In genomic region chr17:77382356-77382911, GRCh38 we compare ENCODE assay signal across 8 cellular contexts.
DNase-seq lines count a peak whose midpoint lies in the region; ATAC-seq and TF ChIP-seq lines count a peak whose summit lies in the region.

No MANE protein-coding gene starts in this region.

- CTCF ChIA-PET in CD4-positive, alpha-beta T cell (lab: Charles Lee), result interaction anchor here (1.9 to 2.7 kb wide), 2 partner anchors 18 to 50 kb away, joined by 11 to 12 read pairs; no protein-coding TSS in a partner anchor

- H2AK5ac ChIP-seq in neuronal stem cell (ENCODE audit: low read depth, low read length), result peak overlapping the region; percentile 100

- peak overlapping the region; percentile 100 for H2BK12ac ChIP-seq in neuronal stem cell (ENCODE audit: low read length)

- no peak for TF ChIP-seq POLR2A in adrenal gland (IDR thresholded peaks at IDR 0.05)

- no peaks in the 10 kb centered on the region for H3K9me3 Mint-ChIP-seq in CD4-positive, alpha-beta T cell

- peak overlapping the region; percentile 89 for H4K91ac ChIP-seq in neuronal stem cell (ENCODE audit: low read depth, low read length, poor library complexity)

- H3K4me1 ChIP-seq in adrenal gland (replicated peaks in 1 of 2) (peaks cover 88 to 98% of the 10 kb centered on the region in 2 donors), neuronal stem cell (ENCODE audit: control insufficient read depth in 2 of 2, insufficient read depth in 1 of 2, low read depth in 1 of 2, low read length in 2 of 2) (peaks cover 57 to 68% of the 10 kb centered on the region in 2 donors)

- H3K27ac Mint-ChIP-seq in CD4-positive, alpha-beta T cell, result peak overlapping the region; percentile 93

- H3K4me3 Mint-ChIP-seq in CD4-positive, alpha-beta T cell, result peak overlapping the region; percentile 89

- ATAC-seq in CD4-positive, alpha-beta T cell (ENCODE audit: poor library complexity), result peak; percentile 75
- no peak for ATAC-seq in omental fat pad (ENCODE audit: low FRiP score)

- peak; percentile 44 for TF ChIP-seq CTCF in CD4-positive, alpha-beta T cell (IDR thresholded peaks at IDR 0.05)
- TF ChIP-seq CTCF in adrenal gland (IDR thresholded peaks at IDR 0.05), result no peak
- no peak for TF ChIP-seq CTCF in omental fat pad (IDR thresholded peaks at IDR 0.05)

- peaks cover 22% of the 10 kb centered on the region for H3K36me3 Mint-ChIP-seq in CD4-positive, alpha-beta T cell (ENCODE audit: low read depth)

- peaks cover 95% of the 10 kb centered on the region for H3K4me1 Mint-ChIP-seq in CD4-positive, alpha-beta T cell (ENCODE audit: low read depth)

- intact Hi-C loops in CD4-positive, alpha-beta T cell (cut with DNase I, micrococcal nuclease), result loop anchor here in 1 of 2 experiments (2.0 kb wide), 1 partner anchor 112 kb away; no protein-coding TSS in a partner anchor
- intact Hi-C loops in adrenal gland (cut with DNase I), result no loop called here

- H3K27me3 ChIP-seq in CD4-positive, alpha-beta T cell (ENCODE audit: control insufficient read depth, insufficient read depth, low read length), result no peaks in the 10 kb centered on the region
- no peaks in the 10 kb centered on the region for H3K27me3 ChIP-seq in adrenal gland
- H3K27me3 ChIP-seq in neuronal stem cell (ENCODE audit: control insufficient read depth in 3 of 3, insufficient read depth in 3 of 3, low read depth in 1 of 3, low read length in 3 of 3), result no peaks in the 10 kb centered on the region

- 54 to 63% (median 62%) methylated on average over 10 to 13 of the region's 13 CpGs for WGBS in adrenal gland, 4 donors
- no CpG with 5 or more reads among the region's 13 CpGs for WGBS in neuronal stem cell (ENCODE audit: extremely low coverage in 2 of 2, insufficient read length in 2 of 2, insufficient replicate concordance in 1 of 2), 2 donors

- H3K14ac ChIP-seq in neuronal stem cell (ENCODE audit: low read length), result peak overlapping the region; percentile 89

- H3K4me3 ChIP-seq in adrenal gland (no peak overlapping the region), neuronal stem cell (ENCODE audit: low read length in 2 of 2) (no peak overlapping the region)

- no peak overlapping the region for H3K23ac ChIP-seq in neuronal stem cell (ENCODE audit: low read depth, low read length, poor library complexity)

- H4K8ac ChIP-seq in neuronal stem cell (ENCODE audit: low read depth, low read length), result peak overlapping the region; percentile 2

- H3K18ac ChIP-seq in neuronal stem cell (ENCODE audit: low read length), result peak overlapping the region; percentile 86

- POLR2A ChIA-PET in CD4-positive, alpha-beta T cell (lab: Charles Lee), result interaction anchor here (0.6 to 3.8 kb wide), 34 partner anchors 8 to 576 kb away, joined by 3 to 29 read pairs (median 6); partner anchors contain the start of gene TNRC6C

- H3K36me3 ChIP-seq in adrenal gland (replicated peaks in 1 of 2) (no peaks in the 10 kb centered on the region), neuronal stem cell (replicated peaks in 1 of 2; ENCODE audit: control insufficient read depth in 2 of 2, insufficient read depth in 2 of 2, low read length in 2 of 2) (peaks cover 4 to 6% of the 10 kb centered on the region in 2 donors)

- no peaks in the 10 kb centered on the region for H3K9me3 ChIP-seq in CD4-positive, alpha-beta T cell (ENCODE audit: control insufficient read depth, low read length)
- H3K9me3 ChIP-seq in adrenal gland (replicated peaks in 1 of 3) (no peaks in the 10 kb centered on the region), neuronal stem cell (replicated peaks in 1 of 2; ENCODE audit: control insufficient read depth in 2 of 2, insufficient read depth in 1 of 2, low read depth in 1 of 2, low read length in 2 of 2) (no peaks in the 10 kb centered on the region)

- H2BK15ac ChIP-seq in neuronal stem cell (ENCODE audit: low read length), result peak overlapping the region; percentile 91

- peak in 8 of 10 experiments; percentile 23 to 63 (median 44) for DNase-seq in CD4-positive, alpha-beta T cell
- DNase-seq in NAMALWA (ENCODE audit: low spot score), result peak; percentile 49
- DNase-seq in adrenal gland, result no peak
- DNase-seq in neuronal stem cell (ENCODE audit: low spot score), result no peak
- no peak for DNase-seq in omental fat pad (ENCODE audit: low spot score)
- no peak for DNase-seq in NCI-H1105 (lab: John Stamatoyannopoulos, UW)
- no peak for DNase-seq in NOMO-1 (lab: John Stamatoyannopoulos, UW; ENCODE audit: unreplicated experiment in 2 of 2)
- no peak for DNase-seq in C1 segment of cervical spinal cord (lab: John Stamatoyannopoulos, UW)

- peak overlapping the region; percentile 57 for H3K4me2 ChIP-seq in neuronal stem cell (ENCODE audit: insufficient read depth, low read length, poor library complexity, severe bottlenecking)

- H3K79me1 ChIP-seq in neuronal stem cell (ENCODE audit: low read depth, low read length), result peaks cover 57% of the 10 kb centered on the region

- H3K4ac ChIP-seq in neuronal stem cell (ENCODE audit: low read length), result peak overlapping the region; percentile 94

- H2BK5ac ChIP-seq in neuronal stem cell (ENCODE audit: low read length), result peak overlapping the region; percentile 93

- peak overlapping the region; percentile 32 for H3K27ac ChIP-seq in CD4-positive, alpha-beta T cell (ENCODE audit: low read depth, low read length)
- peak overlapping the region in 4 of 5 donors; percentile 41 to 99 (median 86) for H3K27ac ChIP-seq in adrenal gland
- H3K27ac ChIP-seq in neuronal stem cell (replicated peaks; ENCODE audit: low read length), result peak overlapping the region; percentile 77

- H2BK120ac ChIP-seq in neuronal stem cell (ENCODE audit: low read depth, low read length), result peak overlapping the region; percentile 97

- H3K9ac ChIP-seq in neuronal stem cell (ENCODE audit: low read depth, low read length, poor library complexity), result peak overlapping the region; percentile 77

- H3K27me3 Mint-ChIP-seq in CD4-positive, alpha-beta T cell, result no peaks in the 10 kb centered on the region

- no peak overlapping the region for H2AFZ ChIP-seq in neuronal stem cell (ENCODE audit: low read length)

Comparison
In these comparisons a context has a peak if more than half of its experiments do, and no peak if none do; other contexts are left out.
1. DNase-seq: peak in CD4-positive, alpha-beta T cell (8 of 10) and NAMALWA (single experiment); none in adrenal gland (0 of 7), neuronal stem cell (single experiment), omental fat pad (single experiment), NCI-H1105 (single experiment), NOMO-1 (0 of 2) and C1 segment of cervical spinal cord (0 of 14).
2. H3K27ac ChIP-seq: peak in every context shown above with its lines; median percentile 86 in adrenal gland; 77 in neuronal stem cell; 32 in CD4-positive, alpha-beta T cell.